Comparison of ENCODE assay signal across 17 cellular contexts in the genomic region with DNA sequence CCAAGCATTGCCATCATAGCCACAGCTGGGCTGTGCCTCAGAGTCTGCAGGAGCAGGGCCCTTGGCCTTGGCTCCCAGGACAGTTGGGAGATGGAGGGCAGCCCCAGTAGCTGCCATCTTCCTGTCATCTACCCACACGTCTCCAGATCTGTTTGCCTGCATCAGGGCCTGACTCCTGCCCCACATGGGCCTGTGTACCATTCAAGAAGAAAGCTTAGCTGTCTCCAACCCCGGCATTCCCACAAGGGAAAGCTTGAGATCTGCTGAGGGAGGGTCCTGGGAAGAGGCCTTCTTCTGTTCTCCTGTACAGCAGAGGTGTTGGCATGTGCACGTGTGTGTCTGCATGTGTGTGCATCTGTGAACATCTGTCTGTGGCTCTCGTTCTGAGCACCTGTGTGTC.
DNase-seq lines count a peak whose midpoint lies in the region; ATAC-seq and TF ChIP-seq lines count a peak whose summit lies in the region.
"Had no signal": no experiment of that assay in that cellular context is flagged by ENCODE, and none has a peak within 500 bp of the region (broad histone marks: within the 10 kb centered on the region; RNA-seq: fewer than 3 reads in every experiment).

No MANE protein-coding gene starts in this region.

- H3K79me2 ChIP-seq in DND-41 (ENCODE audit: insufficient read depth, low read length) (no peaks in the 10 kb centered on the region), GM23248 (ENCODE audit: insufficient read depth) (no peaks in the 10 kb centered on the region)

- peak overlapping the region; percentile 83 for H3K4me3 Mint-ChIP-seq in T-helper 2 cell treated with Interferon-gamma antibody and Interleukin-4, amounts not matched to agents 5 μg/mL and 100 μg/mL, for 36 hours
- H3K4me3 Mint-ChIP-seq in activated naive CD8-positive, alpha-beta T cell treated with anti-CD3 and anti-CD28 coated beads, Interleukin-2, amount 50 U/mL, for 24 hours, result peak overlapping the region; percentile 80
- H3K4me3 Mint-ChIP-seq in naive thymus-derived CD8-positive, alpha-beta T cell, result peak overlapping the region; percentile 65 to 91 (median 86)
- H3K4me3 Mint-ChIP-seq: HFFc6 had no signal

- POLR2A ChIA-PET in naive thymus-derived CD8-positive, alpha-beta T cell (lab: Charles Lee), result interaction anchor here (0.9 to 2.5 kb wide), 10 partner anchors 9 to 238 kb away, joined by 3 to 13 read pairs (median 4); a partner anchor contains a TSS

- peak overlapping the region; percentile 98 for H3K27ac Mint-ChIP-seq in T-helper 2 cell treated with Interferon-gamma antibody and Interleukin-4, amounts not matched to agents 5 μg/mL and 100 μg/mL, for 36 hours
- peak overlapping the region; percentile 98 for H3K27ac Mint-ChIP-seq in activated naive CD8-positive, alpha-beta T cell treated with anti-CD3 and anti-CD28 coated beads, Interleukin-2, amount 50 U/mL, for 24 hours
- H3K27ac Mint-ChIP-seq in naive thymus-derived CD8-positive, alpha-beta T cell, result peak overlapping the region; percentile 64 to 98 (median 94)
- H3K27ac Mint-ChIP-seq: HFFc6 had no signal

- H3K36me3 ChIP-seq in DND-41 (ENCODE audit: insufficient read depth, low read length) (no peaks in the 10 kb centered on the region), GM23248 (ENCODE audit: low read depth) (no peaks in the 10 kb centered on the region)
- H3K36me3 ChIP-seq: Peyer's patch, upper lobe of right lung had no signal

- no peaks in the 10 kb centered on the region for H3F3A ChIP-seq in GM23248 (ENCODE audit: insufficient read depth)

- no peaks in the 10 kb centered on the region for H3K9me3 Mint-ChIP-seq in T-helper 2 cell treated with Interferon-gamma antibody and Interleukin-4, amounts not matched to agents 5 μg/mL and 100 μg/mL, for 36 hours
- no peaks in the 10 kb centered on the region for H3K9me3 Mint-ChIP-seq in activated naive CD8-positive, alpha-beta T cell treated with anti-CD3 and anti-CD28 coated beads, Interleukin-2, amount 50 U/mL, for 24 hours
- no peaks in the 10 kb centered on the region for H3K9me3 Mint-ChIP-seq in naive thymus-derived CD8-positive, alpha-beta T cell
- H3K9me3 Mint-ChIP-seq: HFFc6 had no signal

- H3K4me2 ChIP-seq in DND-41 (ENCODE audit: insufficient read depth, low read length), result peak overlapping the region; percentile 84
- H3K4me2 ChIP-seq in GM23248 (ENCODE audit: unreplicated experiment), result no peak overlapping the region

- in situ Hi-C loops in GM23248 (cut with MboI), result no loop called here

- no peaks in the 10 kb centered on the region for H3K9me2 ChIP-seq in GM23248 (ENCODE audit: insufficient read depth)

- H3K4me1 ChIP-seq in DND-41 (ENCODE audit: insufficient read depth, low read length) (peaks cover 41% of the 10 kb centered on the region), GM23248 (ENCODE audit: insufficient read depth) (0 out of 2 replicates have a peak, but pooled peaks cover 5% of the 10 kb centered on the region)
- H3K4me1 ChIP-seq: foreskin keratinocyte had no signal

- no peak overlapping the region for H2AFZ ChIP-seq in DND-41 (ENCODE audit: low read depth, low read length)
- H2AFZ ChIP-seq in GM23248, result no peak overlapping the region

- no peak for DNase-seq in T-helper 2 cell treated with Interferon-gamma antibody and Interleukin-4, amounts not matched to agents 5 μg/mL and 100 μg/mL, for 36 hours (ENCODE audit: low spot score)
- DNase-seq in T-helper 2 cell, result no peak
- DNase-seq in DND-41, result no peak
- no peak for DNase-seq in activated naive CD8-positive, alpha-beta T cell treated with anti-CD3 and anti-CD28 coated beads, Interleukin-2, amount 50 U/mL, for 24 hours
- no peak for DNase-seq in naive thymus-derived CD8-positive, alpha-beta T cell
- no peak for DNase-seq in SHP77 (lab: John Stamatoyannopoulos, UW)
- no peak for DNase-seq in GM23248
- DNase-seq in NCI-H345 (lab: John Stamatoyannopoulos, UW), result no peak
- DNase-seq: activated CD8-positive, alpha-beta memory T cell treated with anti-CD3 and anti-CD28 coated beads, Interleukin-2, amount 50 U/mL, for 4 hours; foreskin keratinocyte; HFFc6; MM.1S; NCI-H2081 treated with DMSO at 0.1 percent for 48 hours; NCI-H526; Peyer's patch; upper lobe of right lung had no signal

- no peak for ATAC-seq in DND-41 (ENCODE audit: insufficient read depth, low read depth)
- no peak for ATAC-seq in activated naive CD8-positive, alpha-beta T cell treated with anti-CD3 and anti-CD28 coated beads, Interleukin-2, amount 50 U/mL, for 24 hours
- no peak for ATAC-seq in naive thymus-derived CD8-positive, alpha-beta T cell
- ATAC-seq: foreskin keratinocyte had no signal

- WGBS in GM23248 (ENCODE audit: low coverage in 1 of 2, low lambda C conversion rate in 2 of 2, missing lambda C conversion rate in 2 of 2), 2 experiments, result 78 to 89% methylated on average over 4 of the region's 4 CpGs

- H3K4me3 ChIP-seq in DND-41 (ENCODE audit: low read depth in 1 of 2, low read length in 2 of 2) (no peak overlapping the region), GM23248 (no peak overlapping the region)

- peaks cover 4% of the 10 kb centered on the region for H3K36me3 Mint-ChIP-seq in T-helper 2 cell treated with Interferon-gamma antibody and Interleukin-4, amounts not matched to agents 5 μg/mL and 100 μg/mL, for 36 hours (ENCODE audit: low read depth)
- H3K36me3 Mint-ChIP-seq in activated naive CD8-positive, alpha-beta T cell treated with anti-CD3 and anti-CD28 coated beads, Interleukin-2, amount 50 U/mL, for 24 hours (ENCODE audit: low read depth), result no peaks in the 10 kb centered on the region
- peaks cover 0 to 2% (median 0%) of the 10 kb centered on the region in 3 donors for H3K36me3 Mint-ChIP-seq in naive thymus-derived CD8-positive, alpha-beta T cell
- H3K36me3 Mint-ChIP-seq: CD14-positive monocyte had no signal

- peaks cover 66% of the 10 kb centered on the region for H3K4me1 Mint-ChIP-seq in T-helper 2 cell treated with Interferon-gamma antibody and Interleukin-4, amounts not matched to agents 5 μg/mL and 100 μg/mL, for 36 hours (ENCODE audit: low read depth)
- H3K4me1 Mint-ChIP-seq in activated naive CD8-positive, alpha-beta T cell treated with anti-CD3 and anti-CD28 coated beads, Interleukin-2, amount 50 U/mL, for 24 hours, result peaks cover 76% of the 10 kb centered on the region
- H3K4me1 Mint-ChIP-seq in naive thymus-derived CD8-positive, alpha-beta T cell, result peaks cover 46 to 84% (median 75%) of the 10 kb centered on the region in 4 donors

- H3K27ac ChIP-seq in DND-41 (ENCODE audit: low read length) (peak overlapping the region; percentile 2; the same call in 1 of the 2 replicates), GM23248 (no peak overlapping the region)
- H3K27ac ChIP-seq: foreskin keratinocyte had no signal

- H3K27me3 ChIP-seq in DND-41 (ENCODE audit: insufficient read depth, low read length, poor library complexity) (no peaks in the 10 kb centered on the region), GM23248 (replicated peaks; ENCODE audit: insufficient read depth) (peaks cover 18% of the 10 kb centered on the region)
- H3K27me3 ChIP-seq: Peyer's patch had no signal

- H3K9ac ChIP-seq in DND-41 (ENCODE audit: low read depth, low read length), result peak overlapping the region; percentile 63; the same call in 1 of the 2 replicates
- H3K9ac ChIP-seq in GM23248, result no peak overlapping the region

- H3K27me3 Mint-ChIP-seq in T-helper 2 cell treated with Interferon-gamma antibody and Interleukin-4, amounts not matched to agents 5 μg/mL and 100 μg/mL, for 36 hours (ENCODE audit: low read depth), result no peaks in the 10 kb centered on the region
- H3K27me3 Mint-ChIP-seq in activated naive CD8-positive, alpha-beta T cell treated with anti-CD3 and anti-CD28 coated beads, Interleukin-2, amount 50 U/mL, for 24 hours, result peaks cover 2% of the 10 kb centered on the region
- H3K27me3 Mint-ChIP-seq in naive thymus-derived CD8-positive, alpha-beta T cell, result peaks cover 0 to 1% (median 0%) of the 10 kb centered on the region in 5 donors

- no peak for TF ChIP-seq CTCF in DND-41 (IDR thresholded peaks at IDR 0.05; ENCODE audit: borderline replicate concordance, extremely low read depth, low read length, poor library complexity, severe bottlenecking)

- no peaks in the 10 kb centered on the region for H4K20me1 ChIP-seq in DND-41 (ENCODE audit: insufficient read depth, low read length)
- H4K20me1 ChIP-seq in GM23248 (ENCODE audit: insufficient read depth), result no peaks in the 10 kb centered on the region

- H3K9me3 ChIP-seq in DND-41 (ENCODE audit: insufficient read depth, low read length, severe bottlenecking), result no peaks in the 10 kb centered on the region
- H3K9me3 ChIP-seq in GM23248 (ENCODE audit: low read depth), result no peaks in the 10 kb centered on the region
- H3K9me3 ChIP-seq: Peyer's patch, upper lobe of right lung had no signal
